34 cellular contexts compared by ENCODE assay signal in genomic region chr21:37273440-37273839, GRCh38. TPM values are rescaled to one million over a fixed set of nuclear protein-coding genes. Genes with fewer than 3 reads are reported as not detected.
A peak's percentile ranks its signal among the peaks of the same experiment; 100 is the strongest.
DNase-seq lines count a peak whose midpoint lies in the region; ATAC-seq and TF ChIP-seq lines count a peak whose summit lies in the region.
"Had no signal": no experiment of that assay in that cellular context is flagged by ENCODE, and none has a peak within 500 bp of the region (broad histone marks: within the 10 kb centered on the region; RNA-seq: fewer than 3 reads in every experiment).

No MANE protein-coding gene starts in this region.

- no peak for DNase-seq in GM06990 (ENCODE audit: extremely low read depth, insufficient read length)
- DNase-seq in osteoblast (ENCODE audit: insufficient read length, low spot score, missing footprints) = no peak
- DNase-seq in A172 (ENCODE audit: low spot score) = no peak
- no peak for DNase-seq in RKO (ENCODE audit: low spot score)
- no peak for DNase-seq in amygdala (lab: John Stamatoyannopoulos, UW)
- DNase-seq: activated CD4-positive, CD25-positive, alpha-beta regulatory T cell treated with anti-CD3 and anti-CD28 coated beads, Interleukin-2, amount 50 U/mL, for 72 hours; activated CD8-positive, alpha-beta memory T cell treated with anti-CD3 and anti-CD28 coated beads, Interleukin-2, amount 50 U/mL, for 4 hours; activated naive CD4-positive, alpha-beta T cell treated with anti-CD3 and anti-CD28 coated beads for 36 hours; central memory CD4-positive, alpha-beta T cell; COR-L47; cortex of kidney; effector memory CD4-positive, alpha-beta T cell; GOT3; hypothalamus; mesenchymal stem cell; NCI-H1105; NCI-H187 treated with DMSO at 0.1 percent for 48 hours; NCI-H2171 treated with DMSO at 0.1 percent for 48 hours; NCI-H510A treated with DMSO at 0.1 percent for 48 hours; NK-92 treated with Interleukin-12 subunit alpha and Interleukin-12 subunit beta, amount 100 ng/mL, for 24 hours; posterior cingulate gyrus; Right ventricle myocardium superior; stimulated activated CD4-positive, alpha-beta T cell treated with anti-CD3 and anti-CD28 coated beads, Interleukin-12 subunit alpha, Interleukin-12 subunit beta, amount 100 ng/mL, for 4 hours; stimulated activated CD4-positive, alpha-beta T cell treated with anti-CD3 and anti-CD28 coated beads, Interleukin-4, amount 100 ng/mL, for 1 hour; T-helper 17 cell had no signal

- no peak for TF ChIP-seq CTCF in GM06990 (IDR thresholded peaks at IDR 0.05; ENCODE audit: insufficient read depth, low read length, poor library complexity, severe bottlenecking)
- TF ChIP-seq CTCF in osteoblast (IDR thresholded peaks at IDR 0.05; ENCODE audit: extremely low read depth, low read depth, low read length) = no peak

- H3K27me3 ChIP-seq in GM06990 (replicated peaks; ENCODE audit: control insufficient read depth, insufficient read depth, low read length) (no peaks in the 10 kb centered on the region), HUES48 (ENCODE audit: control insufficient read depth, insufficient read depth, low read length) (no peaks in the 10 kb centered on the region), osteoblast (ENCODE audit: insufficient read depth, low read length) (peaks cover 3% of the 10 kb centered on the region)
- H3K27me3 ChIP-seq: right atrium auricular region, tibial nerve had no signal

- H3K9ac ChIP-seq in HUES48 (ENCODE audit: low read depth, low read length) = no peak overlapping the region

- H3K4me1 ChIP-seq in HUES48 (ENCODE audit: control insufficient read depth, insufficient read depth, low read length) (peaks cover 6% of the 10 kb centered on the region), osteoblast (ENCODE audit: insufficient read depth, low read length) (peaks cover 3% of the 10 kb centered on the region)

- H3K27ac ChIP-seq in HUES48 (ENCODE audit: low read depth, low read length) (peak overlapping the region; percentile 26), osteoblast (ENCODE audit: low read depth, low read length) (no peak overlapping the region)
- H3K27ac ChIP-seq: C4-2B, right atrium auricular region, tibial nerve had no signal

- peak overlapping the region; percentile 54 for H2AFZ ChIP-seq in osteoblast (ENCODE audit: low read length)

- no peaks in the 10 kb centered on the region for H3K27me3 Mint-ChIP-seq in activated T-helper 17 cell treated with anti-CD3 and anti-CD28 coated beads, Interleukin-2, amount 50 U/mL, for 72 hours
- H3K27me3 Mint-ChIP-seq: activated CD4-positive, alpha-beta memory T cell treated with anti-CD3 and anti-CD28 coated beads for 36 hours; IgD-negative memory B cell; T-helper 17 cell had no signal

- H3K79me2 ChIP-seq in osteoblast (ENCODE audit: insufficient read depth, low read length) = no peaks in the 10 kb centered on the region

- H3K4me3 Mint-ChIP-seq in activated T-helper 17 cell treated with anti-CD3 and anti-CD28 coated beads, Interleukin-2, amount 50 U/mL, for 72 hours = peak overlapping the region; percentile 13
- H3K4me3 Mint-ChIP-seq: activated CD4-positive, alpha-beta memory T cell treated with anti-CD3 and anti-CD28 coated beads for 36 hours; activated naive CD4-positive, alpha-beta T cell treated with anti-CD3 and anti-CD28 coated beads for 36 hours; IgD-negative memory B cell; neural crest cell; T-helper 17 cell had no signal

- H4K20me1 ChIP-seq in osteoblast (ENCODE audit: insufficient read depth, low read length) = no peaks in the 10 kb centered on the region

- H3K4me1 Mint-ChIP-seq in activated T-helper 17 cell treated with anti-CD3 and anti-CD28 coated beads, Interleukin-2, amount 50 U/mL, for 72 hours = no peaks in the 10 kb centered on the region

- H3K27ac Mint-ChIP-seq in activated T-helper 17 cell treated with anti-CD3 and anti-CD28 coated beads, Interleukin-2, amount 50 U/mL, for 72 hours = no peak overlapping the region
- H3K27ac Mint-ChIP-seq: activated CD4-positive, alpha-beta memory T cell treated with anti-CD3 and anti-CD28 coated beads for 36 hours; activated naive CD4-positive, alpha-beta T cell treated with anti-CD3 and anti-CD28 coated beads for 36 hours; IgD-negative memory B cell; T-helper 17 cell had no signal

- no peaks in the 10 kb centered on the region for H3K36me3 Mint-ChIP-seq in activated T-helper 17 cell treated with anti-CD3 and anti-CD28 coated beads, Interleukin-2, amount 50 U/mL, for 72 hours (ENCODE audit: low read depth)
- H3K36me3 Mint-ChIP-seq: activated CD4-positive, alpha-beta memory T cell treated with anti-CD3 and anti-CD28 coated beads for 36 hours had no signal

- H3K36me3 ChIP-seq in GM06990 (ENCODE audit: control insufficient read depth, insufficient read depth, low read length) (no peaks in the 10 kb centered on the region), HUES48 (ENCODE audit: control insufficient read depth, insufficient read depth, low read length) (no peaks in the 10 kb centered on the region), osteoblast (ENCODE audit: insufficient read depth, low read length) (no peaks in the 10 kb centered on the region)
- H3K36me3 ChIP-seq: right atrium auricular region, tibial nerve had no signal

- ATAC-seq in activated T-helper 17 cell treated with anti-CD3 and anti-CD28 coated beads, Interleukin-2, amount 50 U/mL, for 72 hours (replicated peaks) = no peak
- ATAC-seq: left lobe of liver, T-helper 17 cell had no signal

- H3K4me3 ChIP-seq in GM06990 (replicated peaks; ENCODE audit: low read depth, low read length) (peak overlapping the region; percentile 8; the same call in 1 of the 2 replicates), HUES48 (ENCODE audit: low read depth, low read length) (no peak overlapping the region), osteoblast (ENCODE audit: insufficient read depth, low read length) (no peak overlapping the region)
- H3K4me3 ChIP-seq: right atrium auricular region, tibial nerve had no signal

- H3K9me3 Mint-ChIP-seq in activated T-helper 17 cell treated with anti-CD3 and anti-CD28 coated beads, Interleukin-2, amount 50 U/mL, for 72 hours = no peaks in the 10 kb centered on the region
- H3K9me3 Mint-ChIP-seq: activated CD4-positive, alpha-beta memory T cell treated with anti-CD3 and anti-CD28 coated beads for 36 hours; activated naive CD4-positive, alpha-beta T cell treated with anti-CD3 and anti-CD28 coated beads for 36 hours; IgD-negative memory B cell; neural crest cell had no signal

- H3K9me3 ChIP-seq in HUES48 (ENCODE audit: control insufficient read depth, insufficient read depth, low read length) (no peaks in the 10 kb centered on the region), osteoblast (ENCODE audit: low read depth, low read length) (no peaks in the 10 kb centered on the region)
- H3K9me3 ChIP-seq: right atrium auricular region, tibial nerve had no signal

- no peak overlapping the region for H3K4me2 ChIP-seq in osteoblast (ENCODE audit: insufficient read depth, low read length)

RNA-seq across cellular contexts. Expression of gene VPS26C, which starts 6.3 kb away (rescaled TPM):
- 10 to 100 TPM; 72.1 to 78.5 TPM for total RNA-seq in activated T-helper 17 cell treated with anti-CD3 and anti-CD28 coated beads, Interleukin-2, amount 50 U/mL, for 72 hours
- total RNA-seq in osteoblast = 91.6 and 91.9 TPM in 2 replicates
- 68.1 and 93.2 TPM in 2 replicates for total RNA-seq in A172 (2014; rRNA removed; shearing (Covaris generic))
